ENCODE assay signal across 2 cellular contexts in genomic region chr1:27553823-27554222, GRCh38.
TF ChIP-seq lines count a peak whose summit lies in the region.

No MANE protein-coding gene starts in this region.

TF ChIP-seq in HEK293, 187 proteins besides CTCF, POLR2A, EP300 and RAD21:
- TF ChIP-seq ZNF121 (tag by site-specific recombination; IDR thresholded peaks at IDR 0.05) = peak; percentile 63; the same call in 1 of the 2 replicates

TF ChIP-seq in HepG2, 621 proteins besides CTCF, POLR2A, EP300 and RAD21:
- peak; percentile 77 for TF ChIP-seq ZNF121 (CRISPR knock-in tag; IDR thresholded peaks at IDR 0.05)
